ENCODE assay signal across 28 cellular contexts in the genomic region with DNA sequence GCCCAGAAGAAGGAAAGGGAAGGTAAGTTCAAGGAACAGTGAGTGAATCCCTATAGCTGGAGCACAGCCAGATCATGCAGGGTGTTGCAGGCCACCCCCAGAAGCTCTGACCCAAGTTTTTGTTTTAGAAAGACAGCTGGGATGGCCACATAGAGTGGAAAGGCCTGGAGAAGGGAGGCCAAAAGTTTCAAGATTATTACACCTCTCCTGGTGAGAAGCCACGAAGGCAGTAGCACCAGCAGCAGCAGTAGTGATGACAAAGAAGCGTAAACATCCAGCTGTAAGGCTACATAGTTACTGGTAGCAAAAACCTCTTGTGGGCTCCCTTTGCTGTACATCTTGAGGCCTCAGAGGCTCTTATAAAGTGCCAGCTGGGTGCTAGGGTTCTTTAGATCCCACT. TPM values are rescaled to one million over a fixed set of nuclear protein-coding genes. Genes with fewer than 3 reads are reported as not detected.
DNase-seq lines count a peak whose midpoint lies in the region; ATAC-seq and TF ChIP-seq lines count a peak whose summit lies in the region.
"Had no signal": no experiment of that assay in that cellular context is flagged by ENCODE, and none has a peak within 500 bp of the region (broad histone marks: within the 10 kb centered on the region; RNA-seq: fewer than 3 reads in every experiment).

No MANE protein-coding gene starts in this region.

- peaks cover 3% of the 10 kb centered on the region for H3K4me1 ChIP-seq in left ventricle myocardium inferior
- H3K4me1 ChIP-seq in mesenchymal stem cell (ENCODE audit: control insufficient read depth, insufficient read depth, low read depth, low read length), result peaks cover 6% of the 10 kb centered on the region
- H3K4me1 ChIP-seq: left lung had no signal

- H3K4me3 ChIP-seq in left ventricle myocardium inferior (no peak overlapping the region), brain microvascular endothelial cell (ENCODE audit: low read depth, low read length) (no peak overlapping the region), mesenchymal stem cell (ENCODE audit: insufficient read depth in 1 of 2, low read depth in 1 of 2, low read length in 2 of 2) (no peak overlapping the region)
- H3K4me3 ChIP-seq: GM12878, hepatocyte, left lung, smooth muscle cell, thoracic aorta had no signal

- H2AK5ac ChIP-seq in mesenchymal stem cell (ENCODE audit: low read length, severe bottlenecking), result no peak overlapping the region

- no peak overlapping the region for H3K4me2 ChIP-seq in mesenchymal stem cell (ENCODE audit: low read length, poor library complexity, severe bottlenecking)
- H3K4me2 ChIP-seq: hepatocyte, smooth muscle cell had no signal

- H3K27ac ChIP-seq in left ventricle myocardium inferior (replicated peaks), result no peak overlapping the region
- H3K27ac ChIP-seq in brain microvascular endothelial cell, result peak overlapping the region; percentile 1
- H3K27ac ChIP-seq in mesenchymal stem cell (ENCODE audit: low read length, poor library complexity, severe bottlenecking), result peak overlapping the region; percentile 10
- H3K27ac ChIP-seq: 22Rv1, foreskin keratinocyte, hepatocyte, left lung, thoracic aorta had no signal

- H3K9me3 ChIP-seq in left ventricle myocardium inferior (replicated peaks), result no peaks in the 10 kb centered on the region
- no peaks in the 10 kb centered on the region for H3K9me3 ChIP-seq in mesenchymal stem cell (ENCODE audit: control insufficient read depth, low read length)
- H3K9me3 ChIP-seq: left lung, thoracic aorta had no signal

- peak overlapping the region in 1 of 2 experiments; percentile 54 for H2BK12ac ChIP-seq in mesenchymal stem cell (ENCODE audit: low read length in 2 of 2)

- TF ChIP-seq CTCF in left ventricle myocardium inferior (IDR thresholded peaks at IDR 0.05; ENCODE audit: borderline replicate concordance) (no peak), brain microvascular endothelial cell (IDR thresholded peaks at IDR 0.05; ENCODE audit: low read depth, low read length, missing control alignments) (peak; percentile 1)

- in situ Hi-C loops in brain microvascular endothelial cell (cut with HindIII; ENCODE audit: low pct_ligation_motif_present, low sequenced_read_pairs), result no loop called here

- intact Hi-C loops in Right ventricle myocardium inferior (cut with DNase I), result no loop called here
- intact Hi-C loops in left ventricle myocardium inferior (cut with micrococcal nuclease), result no loop called here

- 73% methylated on average over 2 of the region's 2 CpGs for WGBS in mesenchymal stem cell

- peak overlapping the region in 1 of 2 experiments; percentile 13 for H3K4ac ChIP-seq in mesenchymal stem cell (ENCODE audit: low read depth in 1 of 2, low read length in 2 of 2)

- no peak overlapping the region for H2BK15ac ChIP-seq in mesenchymal stem cell (ENCODE audit: low read depth, poor library complexity, severe bottlenecking)

- H3K27me3 ChIP-seq in left ventricle myocardium inferior (ENCODE audit: low read depth) (no peaks in the 10 kb centered on the region), brain microvascular endothelial cell (replicated peaks) (no peaks in the 10 kb centered on the region), mesenchymal stem cell (ENCODE audit: control insufficient read depth in 1 of 2, insufficient read depth in 1 of 2, low read length in 2 of 2) (no peaks in the 10 kb centered on the region)
- H3K27me3 ChIP-seq: foreskin keratinocyte, hepatocyte, left lung had no signal

- H2BK120ac ChIP-seq in mesenchymal stem cell (ENCODE audit: low read depth, low read length), result no peak overlapping the region

- no peak overlapping the region for H3K18ac ChIP-seq in mesenchymal stem cell (ENCODE audit: low read depth in 1 of 2, low read length in 2 of 2)

- H4K8ac ChIP-seq in mesenchymal stem cell (ENCODE audit: low read length), result no peak overlapping the region

- no peak for ATAC-seq in Right ventricle myocardium inferior
- no peak for ATAC-seq in HG02870 (IDR thresholded peaks at IDR 0.05; ENCODE audit: unreplicated experiment)
- ATAC-seq: activated CD8-positive, alpha-beta memory T cell treated with anti-CD3 and anti-CD28 coated beads, Interleukin-2, amount 10 ng/mL, durations not matched to agents 7 days and 5 days; foreskin keratinocyte; GM12878; left lung had no signal

- no peak overlapping the region for H3K23ac ChIP-seq in mesenchymal stem cell (ENCODE audit: low read length in 2 of 2)

- H3K79me1 ChIP-seq in mesenchymal stem cell (replicated peaks; ENCODE audit: low read length, poor library complexity, severe bottlenecking), result peaks cover 9% of the 10 kb centered on the region

- H4K91ac ChIP-seq in mesenchymal stem cell (ENCODE audit: low read length), result no peak overlapping the region

- no peak overlapping the region for H2BK5ac ChIP-seq in mesenchymal stem cell (ENCODE audit: low read depth, low read length, poor library complexity, severe bottlenecking)

- DNase-seq in Right ventricle myocardium inferior (ENCODE audit: missing footprints) (peak; percentile 37), left ventricle myocardium inferior (no peak), brain microvascular endothelial cell (peak; percentile 51), mesenchymal stem cell (peak; percentile 40), NCI-H1105 treated with DMSO at 0.1 percent for 48 hours (lab: John Stamatoyannopoulos, UW) (no peak), amygdala (lab: John Stamatoyannopoulos, UW) (no peak), DMS 273 treated with DMSO at 0.1 percent for 48 hours (lab: John Stamatoyannopoulos, UW) (no peak)
- DNase-seq: activated CD4-positive, alpha-beta T cell treated with anti-CD3 and anti-CD28 coated beads for 4 hours; activated CD8-positive, alpha-beta memory T cell treated with anti-CD3 and anti-CD28 coated beads, Interleukin-2, amount 10 ng/mL, durations not matched to agents 7 days and 5 days; CD8-positive, alpha-beta memory T cell; foreskin keratinocyte; immature natural killer cell; Kasumi-1; left lung; NCI-H1092; NCI-H1930; NCI-H226; occipital lobe; OCI-M1; SIG-M5; stimulated activated CD4-positive, alpha-beta T cell treated with anti-CD3 and anti-CD28 coated beads, Interleukin-4, amount 100 ng/mL, for 1 hour; stimulated activated naive CD4-positive, alpha-beta T cell treated with Interleukin-2 at 50 U/mL for 16 hours had no signal

- H3K14ac ChIP-seq in mesenchymal stem cell (ENCODE audit: low read length in 2 of 2), result no peak overlapping the region

- H3K36me3 ChIP-seq in left ventricle myocardium inferior (no peaks in the 10 kb centered on the region), brain microvascular endothelial cell (replicated peaks) (no peaks in the 10 kb centered on the region), mesenchymal stem cell (ENCODE audit: control insufficient read depth in 1 of 2, insufficient read depth in 2 of 2, low read depth in 1 of 2, low read length in 2 of 2) (peaks cover 0 to 64% of the 10 kb centered on the region in 2 experiments)
- H3K36me3 ChIP-seq: left lung, thoracic aorta had no signal

- H2AFZ ChIP-seq in mesenchymal stem cell (ENCODE audit: low read depth, low read length), result no peak overlapping the region
- H2AFZ ChIP-seq: hepatocyte had no signal

- H3K9ac ChIP-seq in mesenchymal stem cell (ENCODE audit: low read length), result peak overlapping the region; percentile 39

RNA-seq across cellular contexts. Expression of gene ADAMTSL1, which starts 11.7 kb away (rescaled TPM):
- total RNA-seq in Right ventricle myocardium inferior (1.9 TPM), left ventricle myocardium inferior (1.7 TPM)
- 0.65 TPM for polyA plus RNA-seq in mesenchymal stem cell (2013, experiment 1 of 2)
- 0.66 TPM for polyA plus RNA-seq in mesenchymal stem cell (2013, experiment 2 of 2)
- total RNA-seq: activated CD8-positive, alpha-beta memory T cell treated with anti-CD3 and anti-CD28 coated beads, Interleukin-2, amount 10 ng/mL, durations not matched to agents 7 days and 5 days; CD8-positive, alpha-beta memory T cell had no signal
- polyA plus RNA-seq: CD8-positive, alpha-beta memory T cell; immature natural killer cell had no signal

Comparison
In these comparisons a context has a peak if more than half of its experiments do, and no peak if none do; other contexts are left out.
1. DNase-seq: peak in Right ventricle myocardium inferior (single experiment), brain microvascular endothelial cell (single experiment) and mesenchymal stem cell (single experiment); none in left ventricle myocardium inferior (single experiment), NCI-H1105 treated with DMSO at 0.1 percent for 48 hours (single experiment), amygdala (0 of 56) and DMS 273 treated with DMSO at 0.1 percent for 48 hours (single experiment).